Comparison of ENCODE assay signal across 8 cellular contexts in genomic region chr7:99156649-99157048, GRCh38. TPM values are rescaled to one million over a fixed set of nuclear protein-coding genes. Genes with fewer than 3 reads are reported as not detected.
"Had no signal": no experiment of that assay in that cellular context is flagged by ENCODE, and none has a peak within 500 bp of the region (broad histone marks: within the 10 kb centered on the region; RNA-seq: fewer than 3 reads in every experiment).

No MANE protein-coding gene starts in this region.

- FAIRE-seq: H1, H54, HTR-8/SVneo had no signal

- H3K4me1 Mint-ChIP-seq: H9 had no signal

- H2AFZ ChIP-seq: GM23248 had no signal

- H3K27ac ChIP-seq: GM23248 had no signal

- H3K9me3 Mint-ChIP-seq: H9 had no signal

- H3K4me3 Mint-ChIP-seq: H9 had no signal

- H3K9ac ChIP-seq: GM23248 had no signal

- H3K4me3 ChIP-seq: GM23248 had no signal

- DNase-seq: GM23248, H9, HCEC 1CT, IMR-90, KBM-7 had no signal

- H3K27ac Mint-ChIP-seq: H9 had no signal

RNA-seq across cellular contexts. Expression of gene KPNA7, which starts 51.3 kb away (rescaled TPM):
- total RNA-seq: GM23248, H1, H9, IMR-90 had no signal
- polyA plus RNA-seq: GM23248, H1, IMR-90 had no signal
